Comparison of ENCODE assay signal across 9 cellular contexts in the genomic region with DNA sequence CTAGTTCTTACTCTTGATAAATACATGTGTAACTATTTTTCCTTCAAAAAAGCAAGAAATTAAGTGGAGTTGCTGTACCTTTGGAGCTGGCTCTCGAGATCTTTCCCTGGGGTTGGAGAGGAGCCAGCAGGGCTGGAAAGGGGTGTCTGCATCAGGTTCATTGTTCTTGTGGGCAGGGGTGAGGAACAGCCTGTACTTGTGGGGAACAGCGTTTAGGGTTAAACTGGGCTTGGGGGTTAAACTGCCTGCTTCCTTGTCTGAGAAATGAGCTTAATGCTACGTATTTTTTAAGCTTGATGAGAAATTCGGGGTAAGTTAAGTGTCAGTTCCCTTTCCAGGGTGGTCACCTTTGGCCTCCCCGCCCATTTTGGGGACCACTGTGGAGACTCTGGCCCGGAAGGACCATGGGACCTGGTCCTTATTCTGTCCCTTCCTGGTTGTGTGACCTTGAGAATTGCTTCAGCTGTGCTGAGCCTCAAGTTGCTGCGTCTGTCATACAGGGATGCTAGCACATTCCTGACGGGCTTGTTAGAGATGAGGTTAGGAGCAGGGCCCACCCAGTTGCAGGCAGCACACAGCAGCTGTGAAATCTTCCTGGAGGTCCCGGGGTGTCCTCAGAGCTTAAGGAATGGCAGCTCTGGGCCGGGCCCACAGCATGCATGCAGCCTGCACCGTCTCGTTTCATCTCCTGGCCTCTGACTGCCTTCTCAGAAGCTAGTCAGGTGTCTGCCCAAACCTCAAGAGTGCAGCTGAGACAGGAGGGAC. TPM values are rescaled to one million over a fixed set of nuclear protein-coding genes. Genes with fewer than 3 reads are reported as not detected.
A peak's percentile ranks its signal among the peaks of the same experiment; 100 is the strongest.
DNase-seq lines count a peak whose midpoint lies in the region; ATAC-seq and TF ChIP-seq lines count a peak whose summit lies in the region.
"Had no signal": no experiment of that assay in that cellular context is flagged by ENCODE, and none has a peak within 500 bp of the region (broad histone marks: within the 10 kb centered on the region; RNA-seq: fewer than 3 reads in every experiment).

No MANE protein-coding gene starts in this region.

- H3K4me1 ChIP-seq in Karpas-422 (ENCODE audit: low read length) (peaks cover 27% of the 10 kb centered on the region), SJCRH30 (peaks cover 66% of the 10 kb centered on the region), skeletal muscle tissue (ENCODE audit: control insufficient read depth in 3 of 3, insufficient read depth in 3 of 3, low read length in 3 of 3) (peaks cover 44 to 58% (median 57%) of the 10 kb centered on the region in 3 donors)

- H2AFZ ChIP-seq in Karpas-422 (ENCODE audit: low read length): 0 out of 2 replicates have a peak overlapping the region, but pooled peaks have one; percentile 32

- H3K9ac ChIP-seq in Karpas-422 (ENCODE audit: low read length): no peak overlapping the region
- peak overlapping the region in 1 of 3 donors; percentile 19 for H3K9ac ChIP-seq in skeletal muscle tissue (ENCODE audit: low read depth in 1 of 3, low read length in 3 of 3)

- H3K4me2 ChIP-seq in Karpas-422 (ENCODE audit: low read depth, low read length, poor library complexity, severe bottlenecking): peak overlapping the region; percentile 39

- H3K79me2 ChIP-seq in Karpas-422 (ENCODE audit: low read length): no peaks in the 10 kb centered on the region

- no peak overlapping the region for H3K4me3 ChIP-seq in Karpas-422 (ENCODE audit: low read length)
- H3K4me3 ChIP-seq in SJCRH30: no peak overlapping the region
- no peak overlapping the region for H3K4me3 ChIP-seq in fibroblast of villous mesenchyme (ENCODE audit: low read depth, low read length)
- H3K4me3 ChIP-seq in skeletal muscle tissue (ENCODE audit: low read length in 3 of 3): no peak overlapping the region

- 0 out of 2 replicates have a peak, but pooled peaks cover 4% of the 10 kb centered on the region for H4K20me1 ChIP-seq in Karpas-422 (ENCODE audit: insufficient read depth, low read depth, low read length)

- ATAC-seq in GM21515 (IDR thresholded peaks at IDR 0.05; ENCODE audit: unreplicated experiment) (no peak), HG03460 (IDR thresholded peaks at IDR 0.05; ENCODE audit: unreplicated experiment) (no peak)

- H3K27ac ChIP-seq in Karpas-422 (ENCODE audit: low read length) (no peak overlapping the region), SJCRH30 (peak overlapping the region; percentile 72), skeletal muscle tissue (ENCODE audit: low read depth, low read length) (peak overlapping the region; percentile 4)

- no peak for DNase-seq in Karpas-422
- DNase-seq in SJCRH30: peak; percentile 89 to 91
- peak; percentile 40 for DNase-seq in fibroblast of villous mesenchyme (ENCODE audit: low read depth)
- no peak for DNase-seq in activated naive CD4-positive, alpha-beta T cell treated with Interleukin-2 at 50 U/mL for 16 hours

- H3K9me3 ChIP-seq in Karpas-422 (ENCODE audit: low read length) (no peaks in the 10 kb centered on the region), SJCRH30 (replicated peaks) (no peaks in the 10 kb centered on the region), skeletal muscle tissue (ENCODE audit: control insufficient read depth in 3 of 3, low read length in 3 of 3) (no peaks in the 10 kb centered on the region)

- no peak for TF ChIP-seq CTCF in fibroblast of villous mesenchyme (IDR thresholded peaks at IDR 0.05; ENCODE audit: insufficient read depth, low read depth, low read length)

- no peaks in the 10 kb centered on the region for H3K9me2 ChIP-seq in Karpas-422 (replicated peaks; ENCODE audit: insufficient read depth, low read length)

- H3K36me3 ChIP-seq in Karpas-422 (ENCODE audit: insufficient read depth, low read length) (no peaks in the 10 kb centered on the region), SJCRH30 (peaks cover 17% of the 10 kb centered on the region), skeletal muscle tissue (ENCODE audit: control insufficient read depth in 3 of 3, insufficient read depth in 3 of 3, low read length in 3 of 3) (peaks cover 7 to 13% (median 11%) of the 10 kb centered on the region in 3 donors)

- H3K27me3 ChIP-seq in Karpas-422 (ENCODE audit: low read length): no peaks in the 10 kb centered on the region; the same call in 1 of the 2 replicates
- no peaks in the 10 kb centered on the region for H3K27me3 ChIP-seq in SJCRH30
- no peaks in the 10 kb centered on the region for H3K27me3 ChIP-seq in skeletal muscle tissue (ENCODE audit: control insufficient read depth in 3 of 3, insufficient read depth in 3 of 3, low read length in 3 of 3)

RNA-seq across cellular contexts. Expression of a gene that starts 11.6 kb away (rescaled TPM):
- not detected in 2 replicates for total RNA-seq in Karpas-422 (2014; rRNA removed; shearing (Covaris generic); ENCODE audit: low replicate concordance)
- not detected in 2 replicates for total RNA-seq in SJCRH30 (2014; rRNA removed; shearing (Covaris generic))
- total RNA-seq in fibroblast of villous mesenchyme (not detected in 2 replicates), skeletal muscle tissue (not detected)
- total RNA-seq: activated naive CD4-positive, alpha-beta T cell treated with anti-CD3 and anti-CD28 coated beads for 36 hours; mucosa of gallbladder had no signal

RNA-seq across cellular contexts. Expression of a gene that starts 26.1 kb away (rescaled TPM):
- total RNA-seq in Karpas-422 (2014; rRNA removed; shearing (Covaris generic); ENCODE audit: low replicate concordance): not detected in 2 replicates
- total RNA-seq in SJCRH30 (2014; rRNA removed; shearing (Covaris generic)): not detected in 2 replicates
- not detected in 2 replicates for total RNA-seq in fibroblast of villous mesenchyme
- not detected for total RNA-seq in skeletal muscle tissue
- total RNA-seq: activated naive CD4-positive, alpha-beta T cell treated with anti-CD3 and anti-CD28 coated beads for 36 hours; mucosa of gallbladder had no signal

RNA-seq across cellular contexts. Expression of a gene that starts 51.9 kb away (rescaled TPM):
- 0.52 TPM in 1 of 2 replicates, not detected in the other for total RNA-seq in Karpas-422 (2014; rRNA removed; shearing (Covaris generic); ENCODE audit: low replicate concordance)
- 91.1 and 95.8 TPM in 2 replicates for total RNA-seq in SJCRH30 (2014; rRNA removed; shearing (Covaris generic))
- total RNA-seq in fibroblast of villous mesenchyme: 91.8 and 97.2 TPM in 2 replicates
- total RNA-seq in skeletal muscle tissue: 92.4 TPM

Comparison
In these comparisons a context has a peak if more than half of its experiments do, and no peak if none do; other contexts are left out.
1. DNase-seq: peak in SJCRH30 (2 of 2) and fibroblast of villous mesenchyme (single experiment); none in Karpas-422 (single experiment) and activated naive CD4-positive, alpha-beta T cell treated with Interleukin-2 at 50 U/mL for 16 hours (single experiment).
2. RNA of a gene that starts 51.9 kb away (total RNA-seq): 91.8 to 97.2 TPM in fibroblast of villous mesenchyme, 91.1 to 95.8 TPM in SJCRH30 and 92.4 TPM in skeletal muscle tissue (single experiment); 0.52 TPM in Karpas-422; every median in the first group is over 10 times any median in the second.